In genomic region chr5:159510282-159510681, GRCh38 we compare ENCODE assay signal across 10 cellular contexts.
DNase-seq lines count a peak whose midpoint lies in the region; ATAC-seq, FAIRE-seq and TF ChIP-seq lines count a peak whose summit lies in the region.
"Had no signal": no experiment of that assay in that cellular context is flagged by ENCODE, and none has a peak within 500 bp of the region (broad histone marks: within the 10 kb centered on the region; RNA-seq: fewer than 3 reads in every experiment).

No MANE protein-coding gene starts in this region.

- H3K9ac ChIP-seq in kidney (ENCODE audit: low read length in 2 of 2): no peak overlapping the region

- H3K4me1 ChIP-seq in kidney (ENCODE audit: control insufficient read depth in 1 of 2, insufficient read depth in 1 of 2, low read depth in 1 of 2, low read length in 2 of 2) (no peaks in the 10 kb centered on the region), thoracic aorta (ENCODE audit: control insufficient read depth in 1 of 2, low read depth in 2 of 2) (peaks cover 11 to 57% of the 10 kb centered on the region in 2 donors)

- H3K27me3 ChIP-seq in bronchial epithelial cell (ENCODE audit: control insufficient read depth, insufficient read depth, low read length) (peaks cover 3% of the 10 kb centered on the region), thoracic aorta (replicated peaks; ENCODE audit: insufficient read depth) (no peaks in the 10 kb centered on the region)

- DNase-seq in HFF-Myc (ENCODE audit: extremely low read depth, low read depth) (peak; percentile 65), bronchial epithelial cell (ENCODE audit: low read depth) (peak; percentile 36), kidney (peak; percentile 94), thoracic aorta (ENCODE audit: low spot score) (no peak), hippocampal formation (lab: John Stamatoyannopoulos, UW) (no peak), omental fat pad (ENCODE audit: low spot score) (no peak)
- DNase-seq: activated CD8-positive, alpha-beta memory T cell treated with anti-CD3 and anti-CD28 coated beads, Interleukin-2, amount 10 ng/mL, durations not matched to agents 7 days and 5 days; NCI-H510A treated with DMSO at 0.1 percent for 48 hours had no signal

- no peak overlapping the region for H3K27ac ChIP-seq in kidney (ENCODE audit: low read depth in 2 of 2, low read length in 2 of 2)
- peak overlapping the region; percentile 80 to 84 for H3K27ac ChIP-seq in thoracic aorta

- no peak for TF ChIP-seq CTCF in HFF-Myc (IDR thresholded peaks at IDR 0.05; ENCODE audit: low read depth, low read length, missing control alignments)
- TF ChIP-seq CTCF in bronchial epithelial cell (IDR thresholded peaks at IDR 0.05; ENCODE audit: insufficient read depth, low read length, severe bottlenecking): no peak
- TF ChIP-seq CTCF in kidney (IDR thresholded peaks at IDR 0.05; ENCODE audit: borderline replicate concordance, extremely low read depth, insufficient read depth): no peak
- TF ChIP-seq CTCF in thoracic aorta (IDR thresholded peaks at IDR 0.05): no peak
- no peak for TF ChIP-seq CTCF in omental fat pad (IDR thresholded peaks at IDR 0.05)

- H3K9me3 ChIP-seq in kidney (ENCODE audit: control insufficient read depth in 1 of 2, low read length in 2 of 2) (no peaks in the 10 kb centered on the region), thoracic aorta (no peaks in the 10 kb centered on the region)

- no peak for FAIRE-seq in bronchial epithelial cell (lab: Jason Lieb, UNC)
- FAIRE-seq in kidney (lab: Jason Lieb, UNC): no peak

- no peak overlapping the region for H3K4me3 ChIP-seq in HFF-Myc (replicated peaks; ENCODE audit: low read depth, low read length)
- no peak overlapping the region for H3K4me3 ChIP-seq in bronchial epithelial cell (ENCODE audit: low read depth, low read length)
- H3K4me3 ChIP-seq in kidney (ENCODE audit: low read length in 2 of 2): no peak overlapping the region
- no peak overlapping the region for H3K4me3 ChIP-seq in thoracic aorta

- no peaks in the 10 kb centered on the region for H3K36me3 ChIP-seq in bronchial epithelial cell (ENCODE audit: control insufficient read depth, insufficient read depth, low read length)
- H3K36me3 ChIP-seq in kidney (ENCODE audit: control insufficient read depth in 1 of 2, insufficient read depth in 2 of 2, low read length in 2 of 2): no peaks in the 10 kb centered on the region
- no peaks in the 10 kb centered on the region for H3K36me3 ChIP-seq in thoracic aorta

- ATAC-seq in thoracic aorta (ENCODE audit: insufficient number of reproducible peaks, low FRiP score, low read depth) (no peak), GM18909 (IDR thresholded peaks at IDR 0.05; ENCODE audit: poor library complexity, unreplicated experiment) (no peak), omental fat pad (ENCODE audit: low FRiP score) (no peak), HG03196 (IDR thresholded peaks at IDR 0.05; ENCODE audit: unreplicated experiment) (no peak)
- ATAC-seq: activated CD8-positive, alpha-beta memory T cell treated with anti-CD3 and anti-CD28 coated beads, Interleukin-2, amount 10 ng/mL, durations not matched to agents 7 days and 5 days had no signal

- intact Hi-C loops in kidney (cut with DNase I): no loop called here

Comparison
In these comparisons a context has a peak if more than half of its experiments do, and no peak if none do; other contexts are left out.
1. DNase-seq: peak in HFF-Myc (single experiment), bronchial epithelial cell (single experiment) and kidney (single experiment); none in thoracic aorta (single experiment), hippocampal formation (0 of 2) and omental fat pad (single experiment).
2. H3K27ac ChIP-seq: peak in thoracic aorta (2 of 2); none in kidney (0 of 2).